In the genomic region with DNA sequence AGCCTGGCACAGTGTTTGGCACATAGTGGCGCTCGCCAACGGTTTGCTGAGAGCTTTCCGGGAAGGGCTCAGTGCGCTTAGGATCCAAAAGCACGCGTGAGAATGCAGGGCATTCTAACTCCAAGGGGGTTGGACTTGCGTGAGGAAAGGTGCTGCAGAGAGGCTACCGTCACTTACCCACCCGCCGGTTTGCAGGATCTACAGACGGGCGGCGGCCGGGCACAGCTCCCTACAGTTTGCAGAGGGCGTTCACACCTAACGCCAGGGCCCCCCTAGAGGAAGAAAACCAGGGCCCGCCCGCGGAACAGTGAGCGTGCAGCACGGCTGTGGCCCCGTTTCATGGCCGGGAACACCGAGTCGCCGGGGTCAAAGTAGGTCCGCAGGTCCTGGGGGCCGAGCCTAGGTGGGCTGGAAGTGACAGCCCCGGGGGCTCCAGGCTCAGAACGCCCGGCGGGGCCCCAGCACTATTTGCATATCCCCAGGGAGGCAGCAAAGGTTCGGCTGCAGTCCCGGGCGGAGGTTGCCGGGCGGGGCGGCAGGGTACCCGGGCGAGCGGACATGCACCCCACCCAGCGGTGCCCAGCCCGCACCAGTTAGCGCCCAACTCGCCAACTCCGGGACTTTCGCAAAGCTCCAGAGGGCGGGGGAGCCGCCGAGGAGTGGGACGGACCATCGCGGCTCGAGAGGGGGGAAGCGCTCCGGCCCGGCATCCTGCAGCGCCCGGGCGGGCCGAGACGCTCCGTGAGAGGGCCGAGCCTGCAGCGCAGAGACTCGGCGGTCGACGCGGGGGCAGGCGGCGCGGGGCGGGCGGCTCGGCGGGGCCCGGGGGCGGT, we compare ENCODE assay signal across 1 cellular context.
A peak's percentile ranks its signal among the peaks of the same experiment; 100 is the strongest.
TF ChIP-seq lines count a peak whose summit lies in the region.

No MANE protein-coding gene starts in this region.

TF ChIP-seq in WTC11, 78 proteins besides CTCF, POLR2A, EP300 and RAD21 (continued from another document):
- TF ChIP-seq TEAD1 (CRISPR knock-in tag; IDR thresholded peaks at IDR 0.05) (no peak; the same call in 1 of the 2 replicates), PRDM15 (CRISPR knock-in tag; IDR thresholded peaks at IDR 0.05) (peak; percentile 91), SMAD3 (CRISPR knock-in tag; IDR thresholded peaks at IDR 0.05; ENCODE audit: borderline replicate concordance) (no peak), NFATC4 (CRISPR knock-in tag; IDR thresholded peaks at IDR 0.05) (no peak), NR2C2 (CRISPR knock-in tag; IDR thresholded peaks at IDR 0.05) (no peak)
- TF ChIP-seq, protein P1, sequence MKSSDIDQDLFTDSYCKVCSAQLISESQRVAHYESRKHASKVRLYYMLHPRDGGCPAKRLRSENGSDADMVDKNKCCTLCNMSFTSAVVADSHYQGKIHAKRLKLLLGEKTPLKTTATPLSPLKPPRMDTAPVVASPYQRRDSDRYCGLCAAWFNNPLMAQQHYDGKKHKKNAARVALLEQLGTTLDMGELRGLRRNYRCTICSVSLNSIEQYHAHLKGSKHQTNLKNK (CRISPR knock-in tag; IDR thresholded peaks at IDR 0.05) = no peak
- TF ChIP-seq, protein P2, sequence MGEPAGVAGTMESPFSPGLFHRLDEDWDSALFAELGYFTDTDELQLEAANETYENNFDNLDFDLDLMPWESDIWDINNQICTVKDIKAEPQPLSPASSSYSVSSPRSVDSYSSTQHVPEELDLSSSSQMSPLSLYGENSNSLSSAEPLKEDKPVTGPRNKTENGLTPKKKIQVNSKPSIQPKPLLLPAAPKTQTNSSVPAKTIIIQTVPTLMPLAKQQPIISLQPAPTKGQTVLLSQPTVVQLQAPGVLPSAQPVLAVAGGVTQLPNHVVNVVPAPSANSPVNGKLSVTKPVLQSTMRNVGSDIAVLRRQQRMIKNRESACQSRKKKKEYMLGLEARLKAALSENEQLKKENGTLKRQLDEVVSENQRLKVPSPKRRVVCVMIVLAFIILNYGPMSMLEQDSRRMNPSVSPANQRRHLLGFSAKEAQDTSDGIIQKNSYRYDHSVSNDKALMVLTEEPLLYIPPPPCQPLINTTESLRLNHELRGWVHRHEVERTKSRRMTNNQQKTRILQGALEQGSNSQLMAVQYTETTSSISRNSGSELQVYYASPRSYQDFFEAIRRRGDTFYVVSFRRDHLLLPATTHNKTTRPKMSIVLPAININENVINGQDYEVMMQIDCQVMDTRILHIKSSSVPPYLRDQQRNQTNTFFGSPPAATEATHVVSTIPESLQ (CRISPR knock-in tag; IDR thresholded peaks at IDR 0.05) = no peak
